ENCODE assay signal across 8 cellular contexts in genomic region chr11:121591405-121592033, GRCh38.
DNase-seq lines count a peak whose midpoint lies in the region; ATAC-seq and TF ChIP-seq lines count a peak whose summit lies in the region.

No MANE protein-coding gene starts in this region.

- H4K5ac ChIP-seq in IMR-90 (ENCODE audit: low read depth, low read length): no peak overlapping the region

- H4K91ac ChIP-seq in IMR-90 (ENCODE audit: insufficient read depth, low read depth, low read length): no peak overlapping the region

- DNase-seq in GM10248 (ENCODE audit: extremely low spot score): peak; percentile 73
- peak; percentile 80 for DNase-seq in IMR-90
- peak; percentile 95 for DNase-seq in PC-3
- DNase-seq in activated T-cell treated with anti-CD3 and anti-CD28 coated beads, Interleukin-2, amount 50 U/mL, for 1 hour: peak; percentile 50
- no peak for DNase-seq in esophagus muscularis mucosa (ENCODE audit: extremely low spot score)
- peak; percentile 83 for DNase-seq in natural killer cell treated with Interleukin-12 subunit alpha and Interleukin-12 subunit beta and Interleukin-15 and Interleukin-18, amount 100 ng/mL, for 72 hours (ENCODE audit: low spot score)

- H2AFZ ChIP-seq in IMR-90 (replicated peaks; ENCODE audit: low read length, poor library complexity) (peak overlapping the region; percentile 46), PC-3 (ENCODE audit: low read length) (no peak overlapping the region)

- TF ChIP-seq RAD21 in IMR-90 (IDR thresholded peaks at IDR 0.05; ENCODE audit: low read length): peak; percentile 96

- TF ChIP-seq POLR2A in IMR-90 (IDR thresholded peaks at IDR 0.05; ENCODE audit: low read depth, low read length) (peak; percentile 41; the same call in 1 of the 2 replicates), esophagus muscularis mucosa (IDR thresholded peaks at IDR 0.05; ENCODE audit: low read depth) (no peak)

- TF ChIP-seq EP300 in esophagus muscularis mucosa (IDR thresholded peaks at IDR 0.05): no peak

- H2BK15ac ChIP-seq in IMR-90 (ENCODE audit: low read depth, low read length): no peak overlapping the region; the same call in 2 of the 3 replicates

- no peaks in the 10 kb centered on the region for H3K27me3 Mint-ChIP-seq in natural killer cell treated with Interleukin-12 subunit alpha and Interleukin-12 subunit beta and Interleukin-15 and Interleukin-18, amount 100 ng/mL, for 72 hours
- no peaks in the 10 kb centered on the region for H3K27me3 Mint-ChIP-seq in stimulated activated naive CD8-positive, alpha-beta T cell treated with anti-CD3 and anti-CD28 coated beads, Interleukin-15, Interleukin-2, amounts not matched to agents 100 ng/mL and 50 ng/mL, for 24 hours

- H3K4me2 ChIP-seq in IMR-90 (ENCODE audit: low read depth, low read length) (no peak overlapping the region), PC-3 (ENCODE audit: low read length) (no peak overlapping the region)

- BruUV-seq in IMR-90 (replicated peaks; lab: Mats Ljungman, UMichigan) (no TSS peak), PC-3 (replicated peaks; lab: Mats Ljungman, UMichigan) (no TSS peak)

- H3K27ac Mint-ChIP-seq in natural killer cell treated with Interleukin-12 subunit alpha and Interleukin-12 subunit beta and Interleukin-15 and Interleukin-18, amount 100 ng/mL, for 72 hours: peak overlapping the region; percentile 66 to 88
- peak overlapping the region; percentile 49 for H3K27ac Mint-ChIP-seq in stimulated activated naive CD8-positive, alpha-beta T cell treated with anti-CD3 and anti-CD28 coated beads, Interleukin-15, Interleukin-2, amounts not matched to agents 100 ng/mL and 50 ng/mL, for 24 hours

- dilution Hi-C loops in IMR-90 (cut with HindIII; ENCODE audit: low sequenced_read_pairs, unreplicated experiment): no loop called here

- no peaks in the 10 kb centered on the region for H3K9me2 ChIP-seq in PC-3 (replicated peaks; ENCODE audit: low read length)

- no peak overlapping the region for H3K18ac ChIP-seq in IMR-90 (ENCODE audit: low read depth, low read length)

- H3K79me2 ChIP-seq in PC-3 (ENCODE audit: low read length): no peaks in the 10 kb centered on the region

- H2BK20ac ChIP-seq in IMR-90 (ENCODE audit: low read depth, low read length): peak overlapping the region; percentile 29; the same call in 1 of the 2 replicates

- H2BK120ac ChIP-seq in IMR-90 (ENCODE audit: low read depth, low read length): peak overlapping the region; percentile 89

- 0% methylated on average over 1 of the region's 3 CpGs; no CpG with 5 or more reads in 1 of the 2 experiments for WGBS in IMR-90 (ENCODE audit: extremely low coverage in 2 of 2, insufficient read length in 1 of 2), 2 experiments
- WGBS in esophagus muscularis mucosa: 29% methylated on average over 3 of the region's 3 CpGs

- H4K8ac ChIP-seq in IMR-90 (ENCODE audit: low read depth in 2 of 2, low read length in 2 of 2): peak overlapping the region in 1 of 2 experiments; percentile 51; a peak in 2 of 4 replicates

- H3K4me1 ChIP-seq in IMR-90 (ENCODE audit: control insufficient read depth, insufficient read depth, low read length): peaks cover 17% of the 10 kb centered on the region
- peaks cover 35% of the 10 kb centered on the region for H3K4me1 ChIP-seq in PC-3 (ENCODE audit: insufficient read depth, low read length)
- peaks cover 0 to 51% (median 42%) of the 10 kb centered on the region in 4 donors for H3K4me1 ChIP-seq in esophagus muscularis mucosa

- H3K9ac ChIP-seq in IMR-90 (ENCODE audit: low read depth, low read length) (no peak overlapping the region), PC-3 (ENCODE audit: low read length) (no peak overlapping the region)

- no peak overlapping the region for H3K56ac ChIP-seq in IMR-90 (ENCODE audit: extremely low read depth, insufficient read depth, low read length)

- no peak overlapping the region for H3K23ac ChIP-seq in IMR-90 (ENCODE audit: low read depth, low read length)

- no peak overlapping the region for H2BK5ac ChIP-seq in IMR-90 (ENCODE audit: low read depth, low read length, poor library complexity, severe bottlenecking)

- peak overlapping the region; percentile 32 for H3K4me3 Mint-ChIP-seq in natural killer cell treated with Interleukin-12 subunit alpha and Interleukin-12 subunit beta and Interleukin-15 and Interleukin-18, amount 100 ng/mL, for 72 hours
- no peak overlapping the region for H3K4me3 Mint-ChIP-seq in stimulated activated naive CD8-positive, alpha-beta T cell treated with anti-CD3 and anti-CD28 coated beads, Interleukin-15, Interleukin-2, amounts not matched to agents 100 ng/mL and 50 ng/mL, for 24 hours

- H3K9me3 Mint-ChIP-seq in natural killer cell treated with Interleukin-12 subunit alpha and Interleukin-12 subunit beta and Interleukin-15 and Interleukin-18, amount 100 ng/mL, for 72 hours: no peaks in the 10 kb centered on the region
- H3K9me3 Mint-ChIP-seq in stimulated activated naive CD8-positive, alpha-beta T cell treated with anti-CD3 and anti-CD28 coated beads, Interleukin-15, Interleukin-2, amounts not matched to agents 100 ng/mL and 50 ng/mL, for 24 hours: no peaks in the 10 kb centered on the region

- TF ChIP-seq CTCF in GM10248 (IDR thresholded peaks at IDR 0.05; ENCODE audit: control extremely low read depth, extremely low read depth, low read depth, missing control alignments): peak; percentile 82
- peak; percentile 93 for TF ChIP-seq CTCF in IMR-90 (conservative IDR thresholded peaks at IDR 0.05; ENCODE audit: low read depth, low read length)
- TF ChIP-seq CTCF in PC-3 (conservative IDR thresholded peaks at IDR 0.05; ENCODE audit: low read depth, low read length): peak; percentile 94
- TF ChIP-seq CTCF in esophagus muscularis mucosa (IDR thresholded peaks at IDR 0.05): peak; percentile 85 to 90 (median 89)

- no peaks in the 10 kb centered on the region for H4K20me1 ChIP-seq in IMR-90 (ENCODE audit: insufficient read depth, low read length)
- H4K20me1 ChIP-seq in PC-3 (ENCODE audit: low read length): no peaks in the 10 kb centered on the region

- H3K27me3 ChIP-seq in IMR-90 (ENCODE audit: control insufficient read depth, insufficient read depth, low read length): no peaks in the 10 kb centered on the region
- no peaks in the 10 kb centered on the region for H3K27me3 ChIP-seq in PC-3 (ENCODE audit: low read length)
- H3K27me3 ChIP-seq in esophagus muscularis mucosa: no peaks in the 10 kb centered on the region

- H3K36me3 Mint-ChIP-seq in natural killer cell treated with Interleukin-12 subunit alpha and Interleukin-12 subunit beta and Interleukin-15 and Interleukin-18, amount 100 ng/mL, for 72 hours: peaks cover 20% of the 10 kb centered on the region
- H3K36me3 Mint-ChIP-seq in stimulated activated naive CD8-positive, alpha-beta T cell treated with anti-CD3 and anti-CD28 coated beads, Interleukin-15, Interleukin-2, amounts not matched to agents 100 ng/mL and 50 ng/mL, for 24 hours (ENCODE audit: low read depth): peaks cover 48% of the 10 kb centered on the region

- H3K27ac ChIP-seq in IMR-90 (ENCODE audit: insufficient read depth, low read length) (no peak overlapping the region), PC-3 (ENCODE audit: low read length) (no peak overlapping the region), esophagus muscularis mucosa (replicated peaks in 1 of 4) (peak overlapping the region in 3 of 4 donors; percentile 77 to 82 (median 80))

- H2AK9ac ChIP-seq in IMR-90 (replicated peaks; ENCODE audit: low read depth, low read length, poor library complexity): peak overlapping the region; percentile 19

- no peak overlapping the region; the same call in 1 of the 2 replicates for H3K4ac ChIP-seq in IMR-90 (ENCODE audit: low read depth, low read length)

- H3K14ac ChIP-seq in IMR-90 (replicated peaks; ENCODE audit: low read depth, low read length): no peak overlapping the region

- ATAC-seq in IMR-90 (ENCODE audit: low read depth): peak; percentile 59
- peak; percentile 35 for ATAC-seq in PC-3
- ATAC-seq in natural killer cell treated with Interleukin-12 subunit alpha and Interleukin-12 subunit beta and Interleukin-15 and Interleukin-18, amount 100 ng/mL, for 72 hours: peak; percentile 66 to 82
- no peak for ATAC-seq in HG02870 (IDR thresholded peaks at IDR 0.05; ENCODE audit: unreplicated experiment)

- H3K4me3 ChIP-seq in IMR-90 (ENCODE audit: insufficient read depth, low read depth, low read length) (no peak overlapping the region), PC-3 (ENCODE audit: low read length) (no peak overlapping the region), esophagus muscularis mucosa (no peak overlapping the region)

- peaks cover 14% of the 10 kb centered on the region for H3K9me1 ChIP-seq in IMR-90 (ENCODE audit: insufficient read depth, low read length)

- CTCF ChIA-PET in GM10248 (lab: Yijun Ruan, JAX): interaction anchor here (0.7 to 3.2 kb wide), 45 partner anchors 8 to 432 kb away, joined by 3 to 46 read pairs (median 4); partner anchors contain the start of gene SC5D
- CTCF ChIA-PET in IMR-90 (lab: Yijun Ruan, JAX): interaction anchor here (0.6 to 2.4 kb wide), 10 partner anchors 11 to 350 kb away, joined by 3 to 8 read pairs (median 4); no protein-coding TSS in a partner anchor
- CTCF ChIA-PET in PC-3 (lab: Charles Lee): interaction anchor here (0.6 to 1.1 kb wide), 4 partner anchors 144 to 270 kb away, joined by 3 to 4 read pairs (median 4); no protein-coding TSS in a partner anchor

- in situ Hi-C loops in IMR-90 (cut with MboI; ENCODE audit: low sequenced_read_pairs): no loop called here

- no peaks in the 10 kb centered on the region for H3K9me3 ChIP-seq in IMR-90 (ENCODE audit: control insufficient read depth, insufficient read depth, low read length)
- no peaks in the 10 kb centered on the region for H3K9me3 ChIP-seq in PC-3 (ENCODE audit: low read length)
- H3K9me3 ChIP-seq in esophagus muscularis mucosa: no peaks in the 10 kb centered on the region

- H3K4me1 Mint-ChIP-seq in natural killer cell treated with Interleukin-12 subunit alpha and Interleukin-12 subunit beta and Interleukin-15 and Interleukin-18, amount 100 ng/mL, for 72 hours (ENCODE audit: low read depth in 2 of 2): peaks cover 32 to 33% of the 10 kb centered on the region in 2 donors
- peaks cover 29% of the 10 kb centered on the region for H3K4me1 Mint-ChIP-seq in stimulated activated naive CD8-positive, alpha-beta T cell treated with anti-CD3 and anti-CD28 coated beads, Interleukin-15, Interleukin-2, amounts not matched to agents 100 ng/mL and 50 ng/mL, for 24 hours (ENCODE audit: low read depth)

- POLR2A ChIA-PET in GM10248 (lab: Yijun Ruan, JAX): no interaction called here
- POLR2A ChIA-PET in IMR-90 (lab: Charles Lee; ENCODE audit: unreplicated experiment): interaction anchor here (1.0 kb wide), 1 partner anchor 64 kb away, joined by 3 read pairs; no protein-coding TSS in a partner anchor
- POLR2A ChIA-PET in PC-3 (lab: Charles Lee; ENCODE audit: unreplicated experiment): no interaction called here

- H3F3A ChIP-seq in PC-3 (ENCODE audit: low read length, unreplicated experiment): no peaks in the 10 kb centered on the region

- H3K36me3 ChIP-seq in IMR-90 (ENCODE audit: control insufficient read depth, insufficient read depth, low read length) (no peaks in the 10 kb centered on the region), PC-3 (ENCODE audit: low read depth, low read length) (peaks cover 31% of the 10 kb centered on the region), esophagus muscularis mucosa (peaks cover 0 to 25% (median 0%) of the 10 kb centered on the region in 4 donors)

- peaks cover 11% of the 10 kb centered on the region in 2 experiments; a peak in 3 of 4 replicates for H3K79me1 ChIP-seq in IMR-90 (ENCODE audit: low read depth in 1 of 2, low read length in 2 of 2)

- intact Hi-C loops in IMR-90 (cut with micrococcal nuclease) (loop anchor here (1.0 to 10.0 kb wide), 8 partner anchors 145 to 1257 kb away; partner anchors contain the start of genes ARHGEF12 and GRIK4), PC-3 (cut with micrococcal nuclease) (loop anchor here (1.0 to 5.0 kb wide), 6 partner anchors 124 to 394 kb away; no protein-coding TSS in a partner anchor), esophagus muscularis mucosa (cut with DNase I) (loop anchor here (2.0 to 5.0 kb wide), 3 partner anchors 139 to 343 kb away; partner anchors contain the start of genes SORL1 and SORL1-AS1)

- peak overlapping the region; percentile 44; the same call in 1 of the 2 replicates for H2AK5ac ChIP-seq in IMR-90 (ENCODE audit: low read depth, low read length)

Comparison
In these comparisons a context has a peak if more than half of its experiments do, and no peak if none do; other contexts are left out.
1. H3K27ac ChIP-seq: peak in esophagus muscularis mucosa (3 of 4); none in IMR-90 (single experiment) and PC-3 (single experiment).
2. Peak in every context shown above with its lines, with median percentiles within 50 percentile points of each other: CTCF ChIP-seq.